28 cellular contexts compared by ENCODE assay signal in genomic region chr6:67030861-67031260, GRCh38.
"Had no signal": no experiment of that assay in that cellular context is flagged by ENCODE, and none has a peak within 500 bp of the region (broad histone marks: within the 10 kb centered on the region; RNA-seq: fewer than 3 reads in every experiment).

No MANE protein-coding gene starts in this region.

- H3K27me3 Mint-ChIP-seq: activated B cell treated with CpG ODN at 0.5 μM for 24 hours; activated CD8-positive, alpha-beta memory T cell treated with anti-CD3 and anti-CD28 coated beads, Interleukin-2, amount 10 ng/mL, durations not matched to agents 7 days and 5 days; activated CD8-positive, alpha-beta T cell treated with anti-CD3 and anti-CD28 coated beads for 36 hours; activated naive CD4-positive, alpha-beta T cell treated with anti-CD3 and anti-CD28 coated beads, Interleukin-2, amount 10 ng/mL, durations not matched to agents 7 days and 5 days; activated naive CD8-positive, alpha-beta T cell treated with anti-CD3 and anti-CD28 coated beads, Interleukin-2, amount 10 ng/mL, durations not matched to agents 7 days and 5 days; activated T-cell treated with anti-CD3 and anti-CD28 coated beads, Interleukin-2, amount 50 U/mL, for 24 hours; T-helper 17 cell had no signal

- H3K4me1 ChIP-seq: colonic mucosa had no signal

- H3K9me3 ChIP-seq: colonic mucosa had no signal

- H3K4me3 ChIP-seq: colonic mucosa had no signal

- H3K4me3 Mint-ChIP-seq: activated B cell treated with CpG ODN at 0.5 μM for 24 hours; activated CD8-positive, alpha-beta memory T cell treated with anti-CD3 and anti-CD28 coated beads, Interleukin-2, amount 10 ng/mL, durations not matched to agents 7 days and 5 days; activated CD8-positive, alpha-beta T cell treated with anti-CD3 and anti-CD28 coated beads for 36 hours; activated naive CD4-positive, alpha-beta T cell treated with anti-CD3 and anti-CD28 coated beads, Interleukin-2, amount 10 ng/mL, durations not matched to agents 7 days and 5 days; activated naive CD8-positive, alpha-beta T cell treated with anti-CD3 and anti-CD28 coated beads, Interleukin-2, amount 10 ng/mL, durations not matched to agents 7 days and 5 days; activated T-cell treated with anti-CD3 and anti-CD28 coated beads, Interleukin-2, amount 50 U/mL, for 24 hours; activated T-cell treated with anti-CD3 and anti-CD28 coated beads, Interleukin-2, amount 50 U/mL, for 72 hours; T-helper 17 cell; T-helper 2 cell treated with Interferon-gamma antibody and Interleukin-4, amounts not matched to agents 5 μg/mL and 100 μg/mL, for 36 hours had no signal

- H3K27ac ChIP-seq: brain microvascular endothelial cell, colonic mucosa, WERI-Rb-1 had no signal

- H3K36me3 ChIP-seq: brain microvascular endothelial cell, colonic mucosa, WERI-Rb-1 had no signal

- ATAC-seq: activated CD4-positive, CD25-positive, alpha-beta regulatory T cell treated with anti-CD3 and anti-CD28 coated beads, Interleukin-2, amount 50 U/mL, for 24 hours; activated CD8-positive, alpha-beta memory T cell treated with anti-CD3 and anti-CD28 coated beads, Interleukin-2, amount 10 ng/mL, durations not matched to agents 7 days and 5 days; activated CD8-positive, alpha-beta T cell treated with anti-CD3 and anti-CD28 coated beads for 36 hours; activated naive CD4-positive, alpha-beta T cell treated with anti-CD3 and anti-CD28 coated beads, Interleukin-2, amount 50 U/mL, for 72 hours; activated T-cell treated with anti-CD3 and anti-CD28 coated beads, Interleukin-2, amount 50 U/mL, for 72 hours; esophagus mucosa; T-helper 17 cell had no signal

- H3K27ac Mint-ChIP-seq: activated B cell treated with CpG ODN at 0.5 μM for 24 hours; activated CD8-positive, alpha-beta memory T cell treated with anti-CD3 and anti-CD28 coated beads, Interleukin-2, amount 10 ng/mL, durations not matched to agents 7 days and 5 days; activated CD8-positive, alpha-beta T cell treated with anti-CD3 and anti-CD28 coated beads for 36 hours; activated naive CD4-positive, alpha-beta T cell treated with anti-CD3 and anti-CD28 coated beads, Interleukin-2, amount 10 ng/mL, durations not matched to agents 7 days and 5 days; activated naive CD4-positive, alpha-beta T cell treated with anti-CD3 and anti-CD28 coated beads, Interleukin-2, amount 50 U/mL, for 72 hours; activated naive CD8-positive, alpha-beta T cell treated with anti-CD3 and anti-CD28 coated beads, Interleukin-2, amount 10 ng/mL, durations not matched to agents 7 days and 5 days; activated T-cell treated with anti-CD3 and anti-CD28 coated beads, Interleukin-2, amount 50 U/mL, for 24 hours; activated T-cell treated with anti-CD3 and anti-CD28 coated beads, Interleukin-2, amount 50 U/mL, for 72 hours; T-helper 17 cell; T-helper 2 cell treated with Interferon-gamma antibody and Interleukin-4, amounts not matched to agents 5 μg/mL and 100 μg/mL, for 36 hours had no signal

- H3K36me3 Mint-ChIP-seq: activated CD8-positive, alpha-beta memory T cell treated with anti-CD3 and anti-CD28 coated beads, Interleukin-2, amount 10 ng/mL, durations not matched to agents 7 days and 5 days; activated naive CD4-positive, alpha-beta T cell treated with anti-CD3 and anti-CD28 coated beads, Interleukin-2, amount 10 ng/mL, durations not matched to agents 7 days and 5 days; activated naive CD8-positive, alpha-beta T cell treated with anti-CD3 and anti-CD28 coated beads, Interleukin-2, amount 10 ng/mL, durations not matched to agents 7 days and 5 days had no signal

- H3K27me3 ChIP-seq: brain microvascular endothelial cell, colonic mucosa had no signal

- DNase-seq: activated B cell treated with CpG ODN at 0.5 μM for 24 hours; activated CD4-positive, alpha-beta T cell treated with anti-CD3 and anti-CD28 coated beads for 48 hours; activated CD4-positive, alpha-beta T cell treated with anti-CD3 and anti-CD28 coated beads, Interleukin-2, amount 50 U/mL, for 1 hour; activated CD4-positive, alpha-beta T cell treated with anti-CD3 and anti-CD28 coated beads, Interleukin-2, amount 50 U/mL, for 48 hours; activated CD8-positive, alpha-beta memory T cell treated with anti-CD3 and anti-CD28 coated beads, Interleukin-2, amount 10 ng/mL, durations not matched to agents 7 days and 5 days; activated CD8-positive, alpha-beta memory T cell treated with anti-CD3 and anti-CD28 coated beads, Interleukin-2, amount 50 U/mL, for 48 hours; activated CD8-positive, alpha-beta T cell treated with anti-CD3 and anti-CD28 coated beads for 36 hours; activated gamma-delta T cell; activated naive CD4-positive, alpha-beta T cell; activated naive CD4-positive, alpha-beta T cell treated with anti-CD3 and anti-CD28 coated beads, Interleukin-2, amount 10 ng/mL, durations not matched to agents 7 days and 5 days; activated naive CD8-positive, alpha-beta T cell treated with anti-CD3 and anti-CD28 coated beads, Interleukin-2, amount 10 ng/mL, durations not matched to agents 7 days and 5 days; activated T-cell treated with anti-CD3 and anti-CD28 coated beads for 4 hours; activated T-cell treated with anti-CD3 and anti-CD28 coated beads, Interleukin-2, amount 50 U/mL, for 24 hours; activated T-cell treated with anti-CD3 and anti-CD28 coated beads, Interleukin-2, amount 50 U/mL, for 72 hours; brain microvascular endothelial cell; caudate nucleus; colonic mucosa; effector CD8-positive, alpha-beta T cell; foreskin fibroblast; head of caudate nucleus; T-helper 1 cell; T-helper 17 cell; T1000; WERI-Rb-1 had no signal

- H3K4me1 Mint-ChIP-seq: activated B cell treated with CpG ODN at 0.5 μM for 24 hours; activated CD8-positive, alpha-beta memory T cell treated with anti-CD3 and anti-CD28 coated beads, Interleukin-2, amount 10 ng/mL, durations not matched to agents 7 days and 5 days; activated naive CD4-positive, alpha-beta T cell treated with anti-CD3 and anti-CD28 coated beads, Interleukin-2, amount 10 ng/mL, durations not matched to agents 7 days and 5 days; activated naive CD8-positive, alpha-beta T cell treated with anti-CD3 and anti-CD28 coated beads, Interleukin-2, amount 10 ng/mL, durations not matched to agents 7 days and 5 days; T-helper 17 cell had no signal
